13 cellular contexts compared by ENCODE assay signal in genomic region chr6:23980965-23981364, GRCh38.
"Had no signal": no experiment of that assay in that cellular context is flagged by ENCODE, and none has a peak within 500 bp of the region (broad histone marks: within the 10 kb centered on the region; RNA-seq: fewer than 3 reads in every experiment).

No MANE protein-coding gene starts in this region.

- H3K9me3 ChIP-seq: left ventricle myocardium inferior, ovary had no signal

- DNase-seq: activated CD8-positive, alpha-beta memory T cell treated with anti-CD3 and anti-CD28 coated beads, Interleukin-2, amount 10 ng/mL, durations not matched to agents 7 days and 5 days; activated effector memory CD4-positive, alpha-beta T cell treated with anti-CD3 and anti-CD28 coated beads, Interleukin-2, amount 50 U/mL, for 16 hours; activated T-cell treated with anti-CD3 and anti-CD28 coated beads, Interleukin-2, amount 50 U/mL, for 24 hours; amygdala; effector CD4-positive, alpha-beta T cell; left ventricle myocardium inferior; nephron progenitor cell; ovary; stimulated activated CD4-positive, alpha-beta T cell treated with anti-CD3 and anti-CD28 coated beads, Interleukin-4, amount 100 ng/mL, for 1 hour; stimulated activated CD8-positive, alpha-beta memory T cell treated with anti-CD3 and anti-CD28 coated beads, Interleukin-4, amount 100 ng/mL, for 48 hours; stimulated activated naive CD8-positive, alpha-beta T cell treated with anti-CD3 and anti-CD28 coated beads, Interleukin-15, amount 100 ng/mL, for 72 hours had no signal

- H3K36me3 ChIP-seq: left ventricle myocardium inferior, ovary had no signal

- H3K4me1 ChIP-seq: left ventricle myocardium inferior had no signal

- H3K27me3 ChIP-seq: ovary had no signal

- ATAC-seq: activated CD4-positive, CD25-positive, alpha-beta regulatory T cell treated with anti-CD3 and anti-CD28 coated beads, Interleukin-2, amount 50 U/mL, for 24 hours; activated CD8-positive, alpha-beta memory T cell treated with anti-CD3 and anti-CD28 coated beads, Interleukin-2, amount 10 ng/mL, durations not matched to agents 7 days and 5 days; activated naive CD4-positive, alpha-beta T cell treated with anti-CD3 and anti-CD28 coated beads, Interleukin-2, amount 50 U/mL, for 72 hours; stimulated activated naive CD8-positive, alpha-beta T cell treated with anti-CD3 and anti-CD28 coated beads, Interleukin-15, amount 100 ng/mL, for 72 hours had no signal

- H3K4me3 ChIP-seq: left ventricle myocardium inferior, ovary had no signal

- H3K27ac ChIP-seq: left ventricle myocardium inferior, ovary had no signal
